In genomic region chr16:5336898-5337297, GRCh38 we compare ENCODE assay signal across 29 cellular contexts.
"Had no signal": no experiment of that assay in that cellular context is flagged by ENCODE, and none has a peak within 500 bp of the region (broad histone marks: within the 10 kb centered on the region; RNA-seq: fewer than 3 reads in every experiment).

No MANE protein-coding gene starts in this region.

- DNase-seq: dermis blood vessel endothelial cell; effector memory CD4-positive, alpha-beta T cell; erythroblast; esophagus squamous epithelium; foreskin melanocyte; glutamatergic neuron; heart right ventricle; hippocampal formation; mesenchymal stem cell; mucosa of descending colon; naive B cell; nucleus accumbens; ovary; posterior cingulate gyrus; psoas muscle; right cardiac atrium; sigmoid colon; stimulated activated CD4-positive, alpha-beta T cell treated with anti-CD3 and anti-CD28 coated beads, Interleukin-2, amount 100 ng/mL, for 24 hours; stimulated activated CD4-positive, alpha-beta T cell treated with anti-CD3 and anti-CD28 coated beads, Interleukin-4, amount 100 ng/mL, for 24 hours; stimulated activated naive CD4-positive, alpha-beta T cell treated with Interleukin-2 at 50 U/mL for 16 hours; stomach; thyroid gland; trophoblast cell had no signal

- H3K27ac ChIP-seq: coronary artery, esophagus squamous epithelium, heart right ventricle, ovary, psoas muscle, sigmoid colon, stomach, thyroid gland had no signal

- H3K36me3 ChIP-seq: esophagus squamous epithelium, heart right ventricle, ovary, sigmoid colon, stomach, thyroid gland had no signal

- H3K4me1 ChIP-seq: esophagus squamous epithelium, heart right ventricle, psoas muscle, sigmoid colon, stomach, thyroid gland had no signal

- H3K9me3 ChIP-seq: esophagus squamous epithelium, heart right ventricle, mucosa of descending colon, ovary, psoas muscle, sigmoid colon, stomach, thyroid gland had no signal

- FAIRE-seq: endometrium, keratinocyte had no signal

- ATAC-seq: heart right ventricle; left lobe of liver; mucosa of descending colon; natural killer cell treated with Interleukin-12 subunit alpha and Interleukin-12 subunit beta and Interleukin-15 and Interleukin-18, amount 100 ng/mL, for 72 hours; psoas muscle; right cardiac atrium; stimulated activated effector memory CD8-positive, alpha-beta T cell treated with anti-CD3 and anti-CD28 coated beads, Interleukin-12 subunit alpha, Interleukin-12 subunit beta, amount 100 ng/mL, for 72 hours had no signal

- H3K27me3 ChIP-seq: esophagus squamous epithelium, ovary, sigmoid colon, stomach, thyroid gland had no signal

- H3K4me3 ChIP-seq: coronary artery, esophagus squamous epithelium, heart right ventricle, mucosa of descending colon, ovary, psoas muscle, sigmoid colon, stomach, thyroid gland had no signal
